ENCODE assay signal across 1 cellular context in genomic region chr19:35740423-35741215, GRCh38.
TF ChIP-seq lines count a peak whose summit lies in the region.

No MANE protein-coding gene starts in this region.

TF ChIP-seq in H1, 55 proteins besides CTCF, POLR2A, EP300 and RAD21:
- TF ChIP-seq TAF7 (optimal IDR thresholded peaks at IDR 0.05; ENCODE audit: borderline replicate concordance, low read depth, low read length) (peak; percentile 86), TBP (IDR thresholded peaks at IDR 0.05; ENCODE audit: low read depth, low read length) (peak; percentile 87), KDM5A (IDR thresholded peaks at IDR 0.05; ENCODE audit: low read length) (no peak), PHF8 (conservative IDR thresholded peaks at IDR 0.05; ENCODE audit: low read depth, low read length) (peak; percentile 55; the same call in 1 of the 2 replicates), ASH2L (IDR thresholded peaks at IDR 0.05; ENCODE audit: low read length) (peak; percentile 40), BRCA1 (IDR thresholded peaks at IDR 0.05; ENCODE audit: low read depth, low read length) (no peak), RBBP5 (IDR thresholded peaks at IDR 0.05; ENCODE audit: borderline replicate concordance, low read depth, low read length) (peak; percentile 78), KDM1A (IDR thresholded peaks at IDR 0.05; ENCODE audit: borderline replicate concordance, low read length) (0 out of 2 replicates have a peak, but pooled peaks have one; percentile 19), SIN3A (conservative IDR thresholded peaks at IDR 0.05 in 1 of 2, IDR thresholded peaks at IDR 0.05 in 1 of 2; ENCODE audit: low read depth in 1 of 2, low read length in 2 of 2) (peak in 1 of 2 experiments; percentile 56; a peak in 2 of 4 replicates), MAX (IDR thresholded peaks at IDR 0.05) (peak; percentile 48; the same call in 1 of the 2 replicates), CEBPB (IDR thresholded peaks at IDR 0.05; ENCODE audit: low read depth, low read length) (peak; percentile 90), POLR2AphosphoS5 (IDR thresholded peaks at IDR 0.05; ENCODE audit: low read depth, low read length) (peak; percentile 73; the same call in 1 of the 2 replicates), POU5F1 (IDR thresholded peaks at IDR 0.05; ENCODE audit: low read depth, low read length) (no peak), MAFK (IDR thresholded peaks at IDR 0.05; ENCODE audit: low read depth, low read length) (no peak), RXRA (IDR thresholded peaks at IDR 0.05; ENCODE audit: insufficient read depth, low read depth, low read length) (no peak), ATF2 (IDR thresholded peaks at IDR 0.05; ENCODE audit: low read length) (no peak), USF2 (IDR thresholded peaks at IDR 0.05; ENCODE audit: low read length) (no peak), SP1 (IDR thresholded peaks at IDR 0.05; ENCODE audit: low read depth, low read length) (peak; percentile 85), SP2 (IDR thresholded peaks at IDR 0.05; ENCODE audit: low read length) (no peak), SP4 (IDR thresholded peaks at IDR 0.05; ENCODE audit: low read length) (peak; percentile 91), RFX5 (IDR thresholded peaks at IDR 0.05; ENCODE audit: borderline replicate concordance, low read depth, low read length) (peak; percentile 9; the same call in 1 of the 2 replicates), YY1 (IDR thresholded peaks at IDR 0.05; ENCODE audit: low read depth, low read length) (0 out of 2 replicates have a peak, but pooled peaks have one; percentile 13), RNF2 (IDR thresholded peaks at IDR 0.05; ENCODE audit: borderline replicate concordance, low read depth, low read length, missing control alignments, poor library complexity, severe bottlenecking) (no peak), CHD7 (IDR thresholded peaks at IDR 0.05; ENCODE audit: insufficient replicate concordance, low read length) (no peak), JUND (IDR thresholded peaks at IDR 0.05; ENCODE audit: low read length) (no peak), HDAC2 (IDR thresholded peaks at IDR 0.05; ENCODE audit: borderline replicate concordance in 1 of 2, low read depth in 2 of 2, low read length in 2 of 2) (no peak), JUN (IDR thresholded peaks at IDR 0.05; ENCODE audit: low read depth, low read length) (no peak), SIRT6 (IDR thresholded peaks at IDR 0.05; ENCODE audit: low read length) (no peak), CBX5 (IDR thresholded peaks at IDR 0.05; ENCODE audit: low read depth, low read length) (no peak), CTBP2 (IDR thresholded peaks at IDR 0.05; ENCODE audit: borderline replicate concordance, insufficient read depth, insufficient read length, low read length) (no peak), SUZ12 (IDR thresholded peaks at IDR 0.05; ENCODE audit: low read length) (no peak), HDAC6 (IDR thresholded peaks at IDR 0.05; ENCODE audit: low read depth, low read length) (no peak), SAP30 (IDR thresholded peaks at IDR 0.05; ENCODE audit: insufficient read depth, insufficient replicate concordance, low read length) (peak; percentile 49), SRF (IDR thresholded peaks at IDR 0.05; ENCODE audit: low read depth, low read length) (no peak), NANOG (IDR thresholded peaks at IDR 0.05; ENCODE audit: insufficient read depth, low read depth, low read length, poor library complexity, severe bottlenecking) (no peak), EGR1 (IDR thresholded peaks at IDR 0.05; ENCODE audit: borderline replicate concordance, low read depth, low read length) (no peak), BACH1 (IDR thresholded peaks at IDR 0.05; ENCODE audit: low read length) (no peak), CREB1 (IDR thresholded peaks at IDR 0.05) (no peak; the same call in 1 of the 2 replicates), GABPA (IDR thresholded peaks at IDR 0.05; ENCODE audit: borderline replicate concordance, insufficient read depth, low read length) (peak; percentile 70; the same call in 1 of the 2 replicates), NRF1 (IDR thresholded peaks at IDR 0.05; ENCODE audit: low read depth, low read length) (peak; percentile 39; the same call in 1 of the 2 replicates), CHD1 (IDR thresholded peaks at IDR 0.05; ENCODE audit: low read depth, low read length) (no peak), E2F6 (IDR thresholded peaks at IDR 0.05) (peak; percentile 49; the same call in 1 of the 2 replicates), TAF1 (IDR thresholded peaks at IDR 0.05; ENCODE audit: low read depth, low read length) (peak; percentile 88), ATF3 (IDR thresholded peaks at IDR 0.05; ENCODE audit: insufficient read depth, low read depth, low read length) (no peak), TCF12 (IDR thresholded peaks at IDR 0.05; ENCODE audit: low read depth, low read length) (no peak), CHD2 (IDR thresholded peaks at IDR 0.05; ENCODE audit: low read length) (no peak), ZNF274 (IDR thresholded peaks at IDR 0.05; ENCODE audit: borderline replicate concordance, extremely low read depth, low read length) (no peak), KDM4A (IDR thresholded peaks at IDR 0.05; ENCODE audit: low read depth, low read length, severe bottlenecking) (peak; percentile 75), FOSL1 (IDR thresholded peaks at IDR 0.05; ENCODE audit: insufficient read depth, low read depth, low read length) (no peak), TEAD4 (IDR thresholded peaks at IDR 0.05; ENCODE audit: low read depth, low read length) (no peak), SIX5 (IDR thresholded peaks at IDR 0.05; ENCODE audit: low read depth, low read length) (no peak), BCL11A (IDR thresholded peaks at IDR 0.05; ENCODE audit: low read depth in 2 of 2, low read length in 2 of 2) (no peak)
